ENCODE assay signal across 1 cellular context in the genomic region with DNA sequence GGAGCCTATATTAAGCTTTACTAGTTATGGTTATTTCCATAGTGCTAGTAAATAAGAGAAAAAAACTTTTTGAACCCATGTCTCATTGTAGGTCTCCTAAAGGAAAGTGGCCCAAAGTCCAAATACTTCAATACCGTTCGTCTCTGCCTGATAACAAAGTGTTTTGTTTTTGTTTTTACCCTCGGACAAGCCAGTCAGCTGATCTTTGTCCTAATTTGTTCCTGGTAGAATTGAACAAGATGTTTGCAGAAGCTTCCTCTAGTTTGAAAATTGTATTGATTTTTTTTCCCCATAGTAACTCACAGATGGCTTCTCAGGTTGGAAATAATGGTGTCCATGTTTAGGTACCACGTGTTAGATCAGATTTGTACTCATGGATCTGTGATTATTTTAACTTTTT.
A peak's percentile ranks its signal among the peaks of the same experiment; 100 is the strongest.
TF ChIP-seq lines count a peak whose summit lies in the region.

No MANE protein-coding gene starts in this region.

TF ChIP-seq in HepG2, 621 proteins besides CTCF, POLR2A, EP300 and RAD21 (continued from another document and continues in another):
- TF ChIP-seq, protein P1, sequence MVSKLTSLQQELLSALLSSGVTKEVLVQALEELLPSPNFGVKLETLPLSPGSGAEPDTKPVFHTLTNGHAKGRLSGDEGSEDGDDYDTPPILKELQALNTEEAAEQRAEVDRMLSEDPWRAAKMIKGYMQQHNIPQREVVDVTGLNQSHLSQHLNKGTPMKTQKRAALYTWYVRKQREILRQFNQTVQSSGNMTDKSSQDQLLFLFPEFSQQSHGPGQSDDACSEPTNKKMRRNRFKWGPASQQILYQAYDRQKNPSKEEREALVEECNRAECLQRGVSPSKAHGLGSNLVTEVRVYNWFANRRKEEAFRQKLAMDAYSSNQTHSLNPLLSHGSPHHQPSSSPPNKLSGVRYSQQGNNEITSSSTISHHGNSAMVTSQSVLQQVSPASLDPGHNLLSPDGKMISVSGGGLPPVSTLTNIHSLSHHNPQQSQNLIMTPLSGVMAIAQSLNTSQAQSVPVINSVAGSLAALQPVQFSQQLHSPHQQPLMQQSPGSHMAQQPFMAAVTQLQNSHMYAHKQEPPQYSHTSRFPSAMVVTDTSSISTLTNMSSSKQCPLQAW (CRISPR knock-in tag; IDR thresholded peaks at IDR 0.05), result no peak
- TF ChIP-seq DPF2 (CRISPR knock-in tag; IDR thresholded peaks at IDR 0.05; ENCODE audit: borderline replicate concordance, low read depth), result no peak
- TF ChIP-seq GATAD2A (CRISPR knock-in tag; IDR thresholded peaks at IDR 0.05), result peak; percentile 45; the same call in 1 of the 2 replicates
- peak; percentile 65; the same call in 1 of the 2 replicates for TF ChIP-seq PPARG (CRISPR knock-in tag; conservative IDR thresholded peaks at IDR 0.05)
- TF ChIP-seq FOXP1 (IDR thresholded peaks at IDR 0.05), result no peak
- peak; percentile 74 for TF ChIP-seq FOXP1 (CRISPR knock-in tag; IDR thresholded peaks at IDR 0.05)
- TF ChIP-seq, protein P2, sequence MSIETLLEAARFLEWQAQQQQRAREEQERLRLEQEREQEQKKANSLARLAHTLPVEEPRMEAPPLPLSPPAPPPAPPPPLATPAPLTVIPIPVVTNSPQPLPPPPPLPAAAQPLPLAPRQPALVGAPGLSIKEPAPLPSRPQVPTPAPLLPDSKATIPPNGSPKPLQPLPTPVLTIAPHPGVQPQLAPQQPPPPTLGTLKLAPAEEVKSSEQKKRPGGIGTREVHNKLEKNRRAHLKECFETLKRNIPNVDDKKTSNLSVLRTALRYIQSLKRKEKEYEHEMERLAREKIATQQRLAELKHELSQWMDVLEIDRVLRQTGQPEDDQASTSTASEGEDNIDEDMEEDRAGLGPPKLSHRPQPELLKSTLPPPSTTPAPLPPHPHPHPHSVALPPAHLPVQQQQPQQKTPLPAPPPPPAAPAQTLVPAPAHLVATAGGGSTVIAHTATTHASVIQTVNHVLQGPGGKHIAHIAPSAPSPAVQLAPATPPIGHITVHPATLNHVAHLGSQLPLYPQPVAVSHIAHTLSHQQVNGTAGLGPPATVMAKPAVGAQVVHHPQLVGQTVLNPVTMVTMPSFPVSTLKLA (IDR thresholded peaks at IDR 0.05), result 0 out of 2 replicates have a peak, but pooled peaks have one; percentile 8
- TF ChIP-seq CREM (IDR thresholded peaks at IDR 0.05), result 0 out of 2 replicates have a peak, but pooled peaks have one; percentile 15
- TF ChIP-seq CREM (CRISPR knock-in tag; IDR thresholded peaks at IDR 0.05), result no peak
- TF ChIP-seq KLF9 (CRISPR knock-in tag; IDR thresholded peaks at IDR 0.05; ENCODE audit: low read depth), result no peak
- TF ChIP-seq ZNF616 (CRISPR knock-in tag; IDR thresholded peaks at IDR 0.05; ENCODE audit: low read depth), result no peak
- TF ChIP-seq MIER2 (CRISPR knock-in tag; IDR thresholded peaks at IDR 0.05), result no peak
- no peak for TF ChIP-seq KAT7 (CRISPR knock-in tag; IDR thresholded peaks at IDR 0.05; ENCODE audit: borderline replicate concordance)
- TF ChIP-seq, protein P3, sequence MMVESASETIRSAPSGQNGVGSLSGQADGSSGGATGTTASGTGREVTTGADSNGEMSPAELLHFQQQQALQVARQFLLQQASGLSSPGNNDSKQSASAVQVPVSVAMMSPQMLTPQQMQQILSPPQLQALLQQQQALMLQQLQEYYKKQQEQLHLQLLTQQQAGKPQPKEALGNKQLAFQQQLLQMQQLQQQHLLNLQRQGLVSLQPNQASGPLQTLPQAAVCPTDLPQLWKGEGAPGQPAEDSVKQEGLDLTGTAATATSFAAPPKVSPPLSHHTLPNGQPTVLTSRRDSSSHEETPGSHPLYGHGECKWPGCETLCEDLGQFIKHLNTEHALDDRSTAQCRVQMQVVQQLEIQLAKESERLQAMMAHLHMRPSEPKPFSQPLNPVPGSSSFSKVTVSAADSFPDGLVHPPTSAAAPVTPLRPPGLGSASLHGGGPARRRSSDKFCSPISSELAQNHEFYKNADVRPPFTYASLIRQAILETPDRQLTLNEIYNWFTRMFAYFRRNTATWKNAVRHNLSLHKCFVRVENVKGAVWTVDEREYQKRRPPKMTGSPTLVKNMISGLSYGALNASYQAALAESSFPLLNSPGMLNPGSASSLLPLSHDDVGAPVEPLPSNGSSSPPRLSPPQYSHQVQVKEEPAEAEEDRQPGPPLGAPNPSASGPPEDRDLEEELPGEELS (CRISPR knock-in tag; IDR thresholded peaks at IDR 0.05), result 0 out of 2 replicates have a peak, but pooled peaks have one; percentile 49
- TF ChIP-seq, protein P4, sequence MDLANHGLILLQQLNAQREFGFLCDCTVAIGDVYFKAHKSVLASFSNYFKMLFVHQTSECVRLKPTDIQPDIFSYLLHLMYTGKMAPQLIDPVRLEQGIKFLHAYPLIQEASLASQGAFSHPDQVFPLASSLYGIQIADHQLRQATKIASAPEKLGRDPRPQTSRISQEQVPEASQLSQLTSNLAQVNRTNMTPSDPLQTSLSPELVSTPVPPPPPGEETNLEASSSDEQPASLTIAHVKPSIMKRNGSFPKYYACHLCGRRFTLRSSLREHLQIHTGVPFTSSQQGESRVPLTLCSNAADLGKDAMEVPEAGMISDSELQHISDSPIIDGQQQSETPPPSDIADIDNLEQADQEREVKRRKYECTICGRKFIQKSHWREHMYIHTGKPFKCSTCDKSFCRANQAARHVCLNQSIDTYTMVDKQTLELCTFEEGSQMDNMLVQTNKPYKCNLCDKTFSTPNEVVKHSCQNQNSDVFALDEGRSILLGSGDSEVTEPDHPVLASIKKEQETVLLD (CRISPR knock-in tag; IDR thresholded peaks at IDR 0.05; ENCODE audit: low read depth), result no peak
- TF ChIP-seq, protein P5, sequence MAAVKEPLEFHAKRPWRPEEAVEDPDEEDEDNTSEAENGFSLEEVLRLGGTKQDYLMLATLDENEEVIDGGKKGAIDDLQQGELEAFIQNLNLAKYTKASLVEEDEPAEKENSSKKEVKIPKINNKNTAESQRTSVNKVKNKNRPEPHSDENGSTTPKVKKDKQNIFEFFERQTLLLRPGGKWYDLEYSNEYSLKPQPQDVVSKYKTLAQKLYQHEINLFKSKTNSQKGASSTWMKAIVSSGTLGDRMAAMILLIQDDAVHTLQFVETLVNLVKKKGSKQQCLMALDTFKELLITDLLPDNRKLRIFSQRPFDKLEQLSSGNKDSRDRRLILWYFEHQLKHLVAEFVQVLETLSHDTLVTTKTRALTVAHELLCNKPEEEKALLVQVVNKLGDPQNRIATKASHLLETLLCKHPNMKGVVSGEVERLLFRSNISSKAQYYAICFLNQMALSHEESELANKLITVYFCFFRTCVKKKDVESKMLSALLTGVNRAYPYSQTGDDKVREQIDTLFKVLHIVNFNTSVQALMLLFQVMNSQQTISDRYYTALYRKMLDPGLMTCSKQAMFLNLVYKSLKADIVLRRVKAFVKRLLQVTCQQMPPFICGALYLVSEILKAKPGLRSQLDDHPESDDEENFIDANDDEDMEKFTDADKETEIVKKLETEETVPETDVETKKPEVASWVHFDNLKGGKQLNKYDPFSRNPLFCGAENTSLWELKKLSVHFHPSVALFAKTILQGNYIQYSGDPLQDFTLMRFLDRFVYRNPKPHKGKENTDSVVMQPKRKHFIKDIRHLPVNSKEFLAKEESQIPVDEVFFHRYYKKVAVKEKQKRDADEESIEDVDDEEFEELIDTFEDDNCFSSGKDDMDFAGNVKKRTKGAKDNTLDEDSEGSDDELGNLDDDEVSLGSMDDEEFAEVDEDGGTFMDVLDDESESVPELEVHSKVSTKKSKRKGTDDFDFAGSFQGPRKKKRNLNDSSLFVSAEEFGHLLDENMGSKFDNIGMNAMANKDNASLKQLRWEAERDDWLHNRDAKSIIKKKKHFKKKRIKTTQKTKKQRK (IDR thresholded peaks at IDR 0.05; ENCODE audit: low read length), result no peak
- no peak for TF ChIP-seq ZNF124 (CRISPR knock-in tag; IDR thresholded peaks at IDR 0.05)
- no peak for TF ChIP-seq ZNF777 (CRISPR knock-in tag; IDR thresholded peaks at IDR 0.05)
- TF ChIP-seq, protein P6, sequence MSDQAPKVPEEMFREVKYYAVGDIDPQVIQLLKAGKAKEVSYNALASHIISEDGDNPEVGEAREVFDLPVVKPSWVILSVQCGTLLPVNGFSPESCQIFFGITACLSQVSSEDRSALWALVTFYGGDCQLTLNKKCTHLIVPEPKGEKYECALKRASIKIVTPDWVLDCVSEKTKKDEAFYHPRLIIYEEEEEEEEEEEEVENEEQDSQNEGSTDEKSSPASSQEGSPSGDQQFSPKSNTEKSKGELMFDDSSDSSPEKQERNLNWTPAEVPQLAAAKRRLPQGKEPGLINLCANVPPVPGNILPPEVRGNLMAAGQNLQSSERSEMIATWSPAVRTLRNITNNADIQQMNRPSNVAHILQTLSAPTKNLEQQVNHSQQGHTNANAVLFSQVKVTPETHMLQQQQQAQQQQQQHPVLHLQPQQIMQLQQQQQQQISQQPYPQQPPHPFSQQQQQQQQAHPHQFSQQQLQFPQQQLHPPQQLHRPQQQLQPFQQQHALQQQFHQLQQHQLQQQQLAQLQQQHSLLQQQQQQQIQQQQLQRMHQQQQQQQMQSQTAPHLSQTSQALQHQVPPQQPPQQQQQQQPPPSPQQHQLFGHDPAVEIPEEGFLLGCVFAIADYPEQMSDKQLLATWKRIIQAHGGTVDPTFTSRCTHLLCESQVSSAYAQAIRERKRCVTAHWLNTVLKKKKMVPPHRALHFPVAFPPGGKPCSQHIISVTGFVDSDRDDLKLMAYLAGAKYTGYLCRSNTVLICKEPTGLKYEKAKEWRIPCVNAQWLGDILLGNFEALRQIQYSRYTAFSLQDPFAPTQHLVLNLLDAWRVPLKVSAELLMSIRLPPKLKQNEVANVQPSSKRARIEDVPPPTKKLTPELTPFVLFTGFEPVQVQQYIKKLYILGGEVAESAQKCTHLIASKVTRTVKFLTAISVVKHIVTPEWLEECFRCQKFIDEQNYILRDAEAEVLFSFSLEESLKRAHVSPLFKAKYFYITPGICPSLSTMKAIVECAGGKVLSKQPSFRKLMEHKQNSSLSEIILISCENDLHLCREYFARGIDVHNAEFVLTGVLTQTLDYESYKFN (CRISPR knock-in tag; conservative IDR thresholded peaks at IDR 0.05), result peak; percentile 74
- no peak for TF ChIP-seq SNRNP70 (IDR thresholded peaks at IDR 0.05; ENCODE audit: low read depth, low read length)
- TF ChIP-seq MAFF (IDR thresholded peaks at IDR 0.05; ENCODE audit: low read depth, low read length), result no peak
- no peak for TF ChIP-seq SOX13 (IDR thresholded peaks at IDR 0.05)
- TF ChIP-seq SOX13 (CRISPR knock-in tag; conservative IDR thresholded peaks at IDR 0.05 in 1 of 2, IDR thresholded peaks at IDR 0.05 in 1 of 2), result peak in 1 of 2 experiments; percentile 82; a peak in 2 of 4 replicates
- no peak for TF ChIP-seq AGO2 (optimal IDR thresholded peaks at IDR 0.05; ENCODE audit: low read depth, low read length)
- TF ChIP-seq, protein P7, sequence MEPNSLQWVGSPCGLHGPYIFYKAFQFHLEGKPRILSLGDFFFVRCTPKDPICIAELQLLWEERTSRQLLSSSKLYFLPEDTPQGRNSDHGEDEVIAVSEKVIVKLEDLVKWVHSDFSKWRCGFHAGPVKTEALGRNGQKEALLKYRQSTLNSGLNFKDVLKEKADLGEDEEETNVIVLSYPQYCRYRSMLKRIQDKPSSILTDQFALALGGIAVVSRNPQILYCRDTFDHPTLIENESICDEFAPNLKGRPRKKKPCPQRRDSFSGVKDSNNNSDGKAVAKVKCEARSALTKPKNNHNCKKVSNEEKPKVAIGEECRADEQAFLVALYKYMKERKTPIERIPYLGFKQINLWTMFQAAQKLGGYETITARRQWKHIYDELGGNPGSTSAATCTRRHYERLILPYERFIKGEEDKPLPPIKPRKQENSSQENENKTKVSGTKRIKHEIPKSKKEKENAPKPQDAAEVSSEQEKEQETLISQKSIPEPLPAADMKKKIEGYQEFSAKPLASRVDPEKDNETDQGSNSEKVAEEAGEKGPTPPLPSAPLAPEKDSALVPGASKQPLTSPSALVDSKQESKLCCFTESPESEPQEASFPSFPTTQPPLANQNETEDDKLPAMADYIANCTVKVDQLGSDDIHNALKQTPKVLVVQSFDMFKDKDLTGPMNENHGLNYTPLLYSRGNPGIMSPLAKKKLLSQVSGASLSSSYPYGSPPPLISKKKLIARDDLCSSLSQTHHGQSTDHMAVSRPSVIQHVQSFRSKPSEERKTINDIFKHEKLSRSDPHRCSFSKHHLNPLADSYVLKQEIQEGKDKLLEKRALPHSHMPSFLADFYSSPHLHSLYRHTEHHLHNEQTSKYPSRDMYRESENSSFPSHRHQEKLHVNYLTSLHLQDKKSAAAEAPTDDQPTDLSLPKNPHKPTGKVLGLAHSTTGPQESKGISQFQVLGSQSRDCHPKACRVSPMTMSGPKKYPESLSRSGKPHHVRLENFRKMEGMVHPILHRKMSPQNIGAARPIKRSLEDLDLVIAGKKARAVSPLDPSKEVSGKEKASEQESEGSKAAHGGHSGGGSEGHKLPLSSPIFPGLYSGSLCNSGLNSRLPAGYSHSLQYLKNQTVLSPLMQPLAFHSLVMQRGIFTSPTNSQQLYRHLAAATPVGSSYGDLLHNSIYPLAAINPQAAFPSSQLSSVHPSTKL (CRISPR knock-in tag; IDR thresholded peaks at IDR 0.05), result peak; percentile 81
- TF ChIP-seq PRPF4 (IDR thresholded peaks at IDR 0.05; ENCODE audit: low read depth, low read length, poor library complexity, severe bottlenecking), result no peak
- TF ChIP-seq ZNF530 (CRISPR knock-in tag; IDR thresholded peaks at IDR 0.05; ENCODE audit: low read depth), result no peak
- TF ChIP-seq, protein P8, sequence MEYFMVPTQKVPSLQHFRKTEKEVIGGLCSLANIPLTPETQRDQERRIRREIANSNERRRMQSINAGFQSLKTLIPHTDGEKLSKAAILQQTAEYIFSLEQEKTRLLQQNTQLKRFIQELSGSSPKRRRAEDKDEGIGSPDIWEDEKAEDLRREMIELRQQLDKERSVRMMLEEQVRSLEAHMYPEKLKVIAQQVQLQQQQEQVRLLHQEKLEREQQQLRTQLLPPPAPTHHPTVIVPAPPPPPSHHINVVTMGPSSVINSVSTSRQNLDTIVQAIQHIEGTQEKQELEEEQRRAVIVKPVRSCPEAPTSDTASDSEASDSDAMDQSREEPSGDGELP (IDR thresholded peaks at IDR 0.05; ENCODE audit: borderline replicate concordance, low read depth), result peak; percentile 80
- TF ChIP-seq, protein P9, sequence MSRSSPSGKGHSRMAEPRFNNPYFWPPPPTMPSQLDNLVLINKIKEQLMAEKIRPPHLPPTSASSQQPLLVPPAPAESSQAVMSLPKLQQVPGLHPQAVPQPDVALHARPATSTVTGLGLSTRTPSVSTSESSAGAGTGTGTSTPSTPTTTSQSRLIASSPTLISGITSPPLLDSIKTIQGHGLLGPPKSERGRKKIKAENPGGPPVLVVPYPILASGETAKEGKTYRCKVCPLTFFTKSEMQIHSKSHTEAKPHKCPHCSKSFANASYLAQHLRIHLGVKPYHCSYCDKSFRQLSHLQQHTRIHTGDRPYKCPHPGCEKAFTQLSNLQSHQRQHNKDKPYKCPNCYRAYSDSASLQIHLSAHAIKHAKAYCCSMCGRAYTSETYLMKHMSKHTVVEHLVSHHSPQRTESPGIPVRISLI (CRISPR knock-in tag; IDR thresholded peaks at IDR 0.05; ENCODE audit: borderline replicate concordance), result 0 out of 2 replicates have a peak, but pooled peaks have one; percentile 21
- peak; percentile 81 for TF ChIP-seq ONECUT2 (CRISPR knock-in tag; IDR thresholded peaks at IDR 0.05)
- TF ChIP-seq, protein P10, sequence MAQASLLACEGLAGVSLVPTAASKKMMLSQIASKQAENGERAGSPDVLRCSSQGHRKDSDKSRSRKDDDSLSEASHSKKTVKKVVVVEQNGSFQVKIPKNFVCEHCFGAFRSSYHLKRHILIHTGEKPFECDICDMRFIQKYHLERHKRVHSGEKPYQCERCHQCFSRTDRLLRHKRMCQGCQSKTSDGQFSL (CRISPR knock-in tag; IDR thresholded peaks at IDR 0.05), result no peak
- TF ChIP-seq POGZ (CRISPR knock-in tag; IDR thresholded peaks at IDR 0.05), result peak; percentile 62
- TF ChIP-seq SMARCE1 (IDR thresholded peaks at IDR 0.05; ENCODE audit: borderline replicate concordance), result no peak
- TF ChIP-seq ZNF83 (CRISPR knock-in tag; IDR thresholded peaks at IDR 0.05; ENCODE audit: borderline replicate concordance), result no peak
- TF ChIP-seq ZNF605 (CRISPR knock-in tag; IDR thresholded peaks at IDR 0.05), result no peak
- no peak for TF ChIP-seq ZNF44 (CRISPR knock-in tag; IDR thresholded peaks at IDR 0.05)
